23 cellular contexts compared by ENCODE assay signal in the genomic region with DNA sequence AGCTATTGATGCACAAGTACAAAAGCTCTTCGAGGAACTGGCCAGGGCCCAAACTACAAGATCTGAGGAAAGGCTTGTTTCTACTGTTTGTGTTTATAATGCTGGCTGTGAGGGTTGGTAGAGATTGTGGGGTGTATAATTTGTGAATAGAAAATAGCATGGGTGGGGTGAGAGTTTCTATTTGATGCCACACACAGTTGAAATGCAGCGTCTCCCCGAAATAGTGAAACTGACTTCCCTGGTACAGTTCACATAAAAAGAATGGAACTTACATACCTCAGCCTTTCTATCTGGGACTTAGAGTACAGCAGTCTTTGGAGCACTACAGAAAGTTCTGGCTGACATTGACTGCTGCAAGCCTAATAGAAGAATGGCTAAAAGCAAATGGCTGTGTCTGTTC.
"Had no signal": no experiment of that assay in that cellular context is flagged by ENCODE, and none has a peak within 500 bp of the region (broad histone marks: within the 10 kb centered on the region; RNA-seq: fewer than 3 reads in every experiment).

No MANE protein-coding gene starts in this region.

- H3K4me1 Mint-ChIP-seq: mesothelial cell of epicardium had no signal

- H3K4me3 ChIP-seq: colonic mucosa, esophagus squamous epithelium, gastrocnemius medialis, heart right ventricle, left lung, lower lobe of right lung, mucosa of descending colon had no signal

- H3K36me3 ChIP-seq: colonic mucosa, esophagus squamous epithelium, gastrocnemius medialis, heart right ventricle, left lung, lower lobe of right lung had no signal

- H3K9me3 ChIP-seq: colonic mucosa had no signal

- H3K27ac Mint-ChIP-seq: dendritic cell treated with granulocyte-macrophage colony-stimulating factor and Interleukin-4, amounts not matched to agents 40 ng/mL and 50 ng/mL, for 4 days; effector memory CD8-positive, alpha-beta T cell; endodermal cell; mesothelial cell of epicardium had no signal

- H3K4me1 ChIP-seq: colonic mucosa, esophagus squamous epithelium, gastrocnemius medialis, lower lobe of right lung had no signal

- H3K27me3 ChIP-seq: colonic mucosa, esophagus squamous epithelium, gastrocnemius medialis, heart right ventricle, left lung had no signal

- H3K4me3 Mint-ChIP-seq: dendritic cell treated with granulocyte-macrophage colony-stimulating factor and Interleukin-4, amounts not matched to agents 40 ng/mL and 50 ng/mL, for 4 days; endodermal cell; mesothelial cell of epicardium had no signal

- H3K27ac ChIP-seq: colonic mucosa, epithelial cell of prostate, esophagus squamous epithelium, gastrocnemius medialis, heart right ventricle, left lung, lower lobe of right lung had no signal

- DNase-seq: colonic mucosa; cortex of kidney; effector CD8-positive, alpha-beta T cell; effector memory CD8-positive, alpha-beta T cell; endodermal cell; erythroblast; esophagus squamous epithelium; foreskin fibroblast; foreskin melanocyte; gastrocnemius medialis; glutamatergic neuron; head of caudate nucleus; heart right ventricle; hippocampal formation; left cardiac atrium; left lung; left ventricle myocardium superior; lower lobe of right lung; mesenchymal stem cell; mucosa of descending colon had no signal
